Comparison of ENCODE assay signal across 16 cellular contexts in the genomic region with DNA sequence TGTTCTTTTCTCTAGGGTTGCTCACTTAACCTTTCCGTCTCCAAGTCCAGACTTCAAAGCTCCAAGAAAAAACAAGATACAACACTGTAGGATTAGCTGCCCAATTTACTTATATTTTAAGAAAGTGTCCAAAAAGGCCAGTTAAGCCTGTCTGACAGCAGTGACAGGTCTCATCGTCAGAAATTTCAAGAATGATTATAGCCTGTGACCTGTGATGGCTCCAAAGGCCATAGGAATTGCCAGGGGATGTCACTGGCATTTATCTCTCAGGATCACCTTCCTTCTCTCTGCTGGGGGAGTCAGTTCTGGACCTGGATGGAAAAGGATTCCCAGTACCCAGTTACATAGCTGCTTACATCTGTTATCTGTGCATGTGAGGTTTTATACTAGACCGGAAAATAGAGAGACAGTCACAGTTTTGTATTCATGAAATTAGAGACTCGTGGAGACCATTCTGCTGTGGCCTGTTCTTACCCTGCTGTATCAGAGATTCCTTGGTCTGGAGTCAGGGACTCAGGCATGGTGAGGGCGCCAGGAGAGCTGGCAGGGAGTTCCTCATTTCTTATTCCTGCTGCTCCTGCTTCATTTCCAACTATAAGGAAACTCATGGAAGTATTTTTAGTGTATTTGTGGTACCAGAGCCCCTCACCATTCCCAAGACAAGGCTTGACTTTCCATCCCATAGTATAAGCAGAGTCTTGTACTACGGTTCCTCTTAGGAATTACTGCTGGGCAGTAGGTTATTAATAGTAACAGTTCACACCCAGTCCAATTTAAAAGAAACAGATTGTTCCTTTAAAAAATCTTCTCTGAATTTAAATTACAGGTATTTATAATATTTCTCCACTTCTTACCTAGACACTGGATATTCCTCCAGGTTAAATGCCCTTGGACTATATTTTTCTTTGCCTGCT.
DNase-seq lines count a peak whose midpoint lies in the region; ATAC-seq and TF ChIP-seq lines count a peak whose summit lies in the region.
"Had no signal": no experiment of that assay in that cellular context is flagged by ENCODE, and none has a peak within 500 bp of the region (broad histone marks: within the 10 kb centered on the region; RNA-seq: fewer than 3 reads in every experiment).

No MANE protein-coding gene starts in this region.

- intact Hi-C loops in sigmoid colon (cut with DNase I): no loop called here

- H3K4me1 ChIP-seq in gastroesophageal sphincter (peaks cover 5 to 39% (median 6%) of the 10 kb centered on the region in 3 donors), sigmoid colon (peaks cover 0 to 20% (median 12%) of the 10 kb centered on the region in 4 donors), HAP-1 (no peaks in the 10 kb centered on the region)

- H3K4me3 ChIP-seq in MG63: no peak overlapping the region
- no peak overlapping the region for H3K4me3 ChIP-seq in gastroesophageal sphincter
- no peak overlapping the region for H3K4me3 ChIP-seq in sigmoid colon
- no peak overlapping the region for H3K4me3 ChIP-seq in HAP-1
- H3K4me3 ChIP-seq: A549, GM23338 had no signal

- no peak overlapping the region for H3K27ac Mint-ChIP-seq in type B pancreatic cell
- H3K27ac Mint-ChIP-seq: GM23338 had no signal

- H3K27me3 Mint-ChIP-seq in type B pancreatic cell: no peaks in the 10 kb centered on the region

- in situ Hi-C loops in HAP-1 (cut with MboI; ENCODE audit: low sequenced_read_pairs): no loop called here

- no peaks in the 10 kb centered on the region for H3K36me3 Mint-ChIP-seq in type B pancreatic cell

- H3K27me3 ChIP-seq in MG63: no peaks in the 10 kb centered on the region
- no peaks in the 10 kb centered on the region for H3K27me3 ChIP-seq in gastroesophageal sphincter
- H3K27me3 ChIP-seq in sigmoid colon: no peaks in the 10 kb centered on the region
- H3K27me3 ChIP-seq in HAP-1 (ENCODE audit: low read depth): no peaks in the 10 kb centered on the region

- no peak for TF ChIP-seq EP300 in gastroesophageal sphincter (IDR thresholded peaks at IDR 0.05)
- no peak for TF ChIP-seq EP300 in sigmoid colon (IDR thresholded peaks at IDR 0.05)

- 44 to 60% methylated on average over 5 to 6 of the region's 6 CpGs for WGBS in gastroesophageal sphincter (ENCODE audit: low coverage in 1 of 2), 2 donors
- 86 to 92% methylated on average over 6 of the region's 6 CpGs for WGBS in sigmoid colon, 2 donors

- no peaks in the 10 kb centered on the region for H3K36me3 ChIP-seq in MG63
- no peaks in the 10 kb centered on the region for H3K36me3 ChIP-seq in gastroesophageal sphincter
- H3K36me3 ChIP-seq in sigmoid colon: no peaks in the 10 kb centered on the region
- H3K36me3 ChIP-seq in HAP-1 (replicated peaks): no peaks in the 10 kb centered on the region

- TF ChIP-seq CTCF in gastroesophageal sphincter (IDR thresholded peaks at IDR 0.05) (no peak), sigmoid colon (IDR thresholded peaks at IDR 0.05) (no peak), type B pancreatic cell (conservative IDR thresholded peaks at IDR 0.05) (no peak)

- DNase-seq in EH (ENCODE audit: low read depth) (peak; percentile 42), MG63 (peak; percentile 28), sigmoid colon (no peak), type B pancreatic cell (ENCODE audit: extremely low spot score, unreplicated experiment) (no peak), HAP-1 (ENCODE audit: low spot score in 2 of 2) (no peak), DMS 273 treated with DMSO at 0.1 percent for 48 hours (lab: John Stamatoyannopoulos, UW) (no peak)
- DNase-seq: COR-L47, DMS53, KBM-7, NCI-H1092 treated with DMSO at 0.1 percent for 48 hours, NCI-H1694, NCI-H345 had no signal

- H3K4me1 Mint-ChIP-seq in type B pancreatic cell (ENCODE audit: unreplicated experiment): peaks cover 5% of the 10 kb centered on the region
- H3K4me1 Mint-ChIP-seq: GM23338 had no signal

- no peak for ATAC-seq in gastroesophageal sphincter
- ATAC-seq: A549, GM23338 had no signal

- TF ChIP-seq POLR2A in gastroesophageal sphincter (IDR thresholded peaks at IDR 0.05) (no peak), sigmoid colon (IDR thresholded peaks at IDR 0.05) (no peak)

- no peak overlapping the region for H3K4me3 Mint-ChIP-seq in type B pancreatic cell
- H3K4me3 Mint-ChIP-seq: GM23338 had no signal

- no peaks in the 10 kb centered on the region for H3K9me3 Mint-ChIP-seq in type B pancreatic cell
- H3K9me3 Mint-ChIP-seq: GM23338 had no signal

- no peaks in the 10 kb centered on the region for H3K9me3 ChIP-seq in MG63
- H3K9me3 ChIP-seq in gastroesophageal sphincter: no peaks in the 10 kb centered on the region
- no peaks in the 10 kb centered on the region for H3K9me3 ChIP-seq in sigmoid colon
- H3K9me3 ChIP-seq in HAP-1: no peaks in the 10 kb centered on the region
- H3K9me3 ChIP-seq: A549 had no signal

- H3K27ac ChIP-seq in gastroesophageal sphincter: peak overlapping the region; percentile 53 to 77 (median 64)
- H3K27ac ChIP-seq in sigmoid colon: peak overlapping the region in 3 of 4 donors; percentile 12 to 69 (median 15)
- H3K27ac ChIP-seq: A549, C4-2B had no signal

Comparison
In these comparisons a context has a peak if more than half of its experiments do, and no peak if none do; other contexts are left out.
1. DNase-seq: peak in EH (single experiment) and MG63 (single experiment); none in sigmoid colon (single experiment), type B pancreatic cell (single experiment), HAP-1 (0 of 2) and DMS 273 treated with DMSO at 0.1 percent for 48 hours (single experiment).